18 cellular contexts compared by ENCODE assay signal in genomic region chr14:77508876-77509275, GRCh38. TPM values are rescaled to one million over a fixed set of nuclear protein-coding genes. Genes with fewer than 3 reads are reported as not detected.
DNase-seq lines count a peak whose midpoint lies in the region; ATAC-seq and TF ChIP-seq lines count a peak whose summit lies in the region.
"Had no signal": no experiment of that assay in that cellular context is flagged by ENCODE, and none has a peak within 500 bp of the region (broad histone marks: within the 10 kb centered on the region; RNA-seq: fewer than 3 reads in every experiment).

No MANE protein-coding gene starts in this region.

- no peak overlapping the region for H2BK120ac ChIP-seq in mesenchymal stem cell (ENCODE audit: low read depth, low read length)

- WGBS in mammary epithelial cell (ENCODE audit: low coverage, missing lambda C conversion rate): 96% methylated on average over 3 of the region's 3 CpGs
- 92% methylated on average over 3 of the region's 3 CpGs for WGBS in mesenchymal stem cell

- H3K4me1 Mint-ChIP-seq in activated T-cell treated with anti-CD3 and anti-CD28 coated beads, Interleukin-2, amount 50 U/mL, for 72 hours (ENCODE audit: low read depth): no peaks in the 10 kb centered on the region
- H3K4me1 Mint-ChIP-seq in activated T-cell treated with anti-CD3 and anti-CD28 coated beads, Interleukin-2, amount 50 U/mL, for 24 hours (ENCODE audit: low read depth): no peaks in the 10 kb centered on the region

- dilution Hi-C loops in mammary epithelial cell (cut with HindIII; ENCODE audit: low sequenced_read_pairs): loop anchor here (5.0 kb wide), 1 partner anchor 98 kb away; no protein-coding TSS in a partner anchor

- peak overlapping the region; percentile 46 for H3K27ac Mint-ChIP-seq in activated T-cell treated with anti-CD3 and anti-CD28 coated beads, Interleukin-2, amount 50 U/mL, for 72 hours
- no peak overlapping the region for H3K27ac Mint-ChIP-seq in activated T-cell treated with anti-CD3 and anti-CD28 coated beads, Interleukin-2, amount 50 U/mL, for 24 hours
- H3K27ac Mint-ChIP-seq: CD8-positive, alpha-beta T cell had no signal

- intact Hi-C loops in mammary epithelial cell (cut with micrococcal nuclease) (no loop called here), uterus (cut with DNase I; ENCODE audit: low total_unique reads) (no loop called here)

- H4K8ac ChIP-seq in mesenchymal stem cell (ENCODE audit: low read length): no peak overlapping the region

- H3K79me1 ChIP-seq in mesenchymal stem cell (replicated peaks; ENCODE audit: low read length, poor library complexity, severe bottlenecking): peaks cover 8% of the 10 kb centered on the region

- H3K23ac ChIP-seq in mesenchymal stem cell (ENCODE audit: low read length in 2 of 2): no peak overlapping the region

- no peaks in the 10 kb centered on the region for H3K27me3 ChIP-seq in mammary epithelial cell (ENCODE audit: insufficient read depth, low read length)
- no peaks in the 10 kb centered on the region for H3K27me3 ChIP-seq in mesenchymal stem cell (ENCODE audit: control insufficient read depth in 1 of 2, insufficient read depth in 1 of 2, low read length in 2 of 2)
- H3K27me3 ChIP-seq in uterus: no peaks in the 10 kb centered on the region
- H3K27me3 ChIP-seq in Peyer's patch: no peaks in the 10 kb centered on the region

- H3K79me2 ChIP-seq in mammary epithelial cell (ENCODE audit: insufficient read depth, low read length): no peaks in the 10 kb centered on the region

- H3K4me1 ChIP-seq in mammary epithelial cell (ENCODE audit: insufficient read depth, low read length) (no peaks in the 10 kb centered on the region), mesenchymal stem cell (ENCODE audit: control insufficient read depth, insufficient read depth, low read depth, low read length) (peaks cover 3% of the 10 kb centered on the region), uterus (no peaks in the 10 kb centered on the region), Peyer's patch (no peaks in the 10 kb centered on the region)

- no peaks in the 10 kb centered on the region for H3K9me3 ChIP-seq in mammary epithelial cell (replicated peaks; ENCODE audit: insufficient read depth, low read length)
- no peaks in the 10 kb centered on the region for H3K9me3 ChIP-seq in mesenchymal stem cell (ENCODE audit: control insufficient read depth, low read length)
- H3K9me3 ChIP-seq in uterus: no peaks in the 10 kb centered on the region
- no peaks in the 10 kb centered on the region for H3K9me3 ChIP-seq in Peyer's patch

- H3K14ac ChIP-seq in mesenchymal stem cell (ENCODE audit: low read length in 2 of 2): no peak overlapping the region

- in situ Hi-C loops in mammary epithelial cell (cut with MboI; ENCODE audit: low sequenced_read_pairs in 2 of 2): no loop called here

- H3K4me3 ChIP-seq in mammary epithelial cell (replicated peaks in 1 of 3; ENCODE audit: insufficient read depth in 1 of 3, low read depth in 2 of 3, low read length in 3 of 3) (no peak overlapping the region), mesenchymal stem cell (ENCODE audit: insufficient read depth in 1 of 2, low read depth in 1 of 2, low read length in 2 of 2) (no peak overlapping the region), uterus (no peak overlapping the region), Peyer's patch (no peak overlapping the region)
- H3K4me3 ChIP-seq: GM23248, K562 had no signal

- H2BK5ac ChIP-seq in mesenchymal stem cell (ENCODE audit: low read depth, low read length, poor library complexity, severe bottlenecking): no peak overlapping the region

- H3K36me3 Mint-ChIP-seq in activated T-cell treated with anti-CD3 and anti-CD28 coated beads, Interleukin-2, amount 50 U/mL, for 72 hours (ENCODE audit: insufficient read depth in 2 of 2): peaks cover 7 to 9% of the 10 kb centered on the region in 2 donors
- H3K36me3 Mint-ChIP-seq in activated T-cell treated with anti-CD3 and anti-CD28 coated beads, Interleukin-2, amount 50 U/mL, for 24 hours (ENCODE audit: low read depth): peaks cover 68% of the 10 kb centered on the region

- no peak overlapping the region for H2BK15ac ChIP-seq in mesenchymal stem cell (ENCODE audit: low read depth, poor library complexity, severe bottlenecking)

- H4K20me1 ChIP-seq in mammary epithelial cell (ENCODE audit: insufficient read depth, low read length): no peaks in the 10 kb centered on the region

- ATAC-seq in activated T-cell treated with anti-CD3 and anti-CD28 coated beads, Interleukin-2, amount 50 U/mL, for 72 hours (replicated peaks in 1 of 2): no peak
- ATAC-seq in GM19397 (IDR thresholded peaks at IDR 0.05; ENCODE audit: unreplicated experiment) (no peak), HG02938 (IDR thresholded peaks at IDR 0.05; ENCODE audit: unreplicated experiment) (no peak)
- ATAC-seq: CD8-positive, alpha-beta T cell; HCT116; K562 had no signal

- H3K18ac ChIP-seq in mesenchymal stem cell (ENCODE audit: low read depth in 1 of 2, low read length in 2 of 2): no peak overlapping the region

- BruUV-seq in mammary epithelial cell (replicated peaks; lab: Mats Ljungman, UMichigan): TSS peak; percentile 4

- CTCF ChIA-PET in mammary epithelial cell (lab: Charles Lee; ENCODE audit: low non-redundant PET): no interaction called here

- TF ChIP-seq CTCF in mammary epithelial cell (conservative IDR thresholded peaks at IDR 0.05 in 1 of 2, IDR thresholded peaks at IDR 0.05 in 1 of 2; ENCODE audit: extremely low read depth in 1 of 2, insufficient read depth in 1 of 2, low read depth in 1 of 2, low read length in 2 of 2) (no peak), uterus (IDR thresholded peaks at IDR 0.05) (no peak), Peyer's patch (IDR thresholded peaks at IDR 0.05) (no peak)

- H3K4me3 Mint-ChIP-seq in activated T-cell treated with anti-CD3 and anti-CD28 coated beads, Interleukin-2, amount 50 U/mL, for 72 hours: no peak overlapping the region
- H3K4me3 Mint-ChIP-seq in activated T-cell treated with anti-CD3 and anti-CD28 coated beads, Interleukin-2, amount 50 U/mL, for 24 hours: no peak overlapping the region
- H3K4me3 Mint-ChIP-seq: CD8-positive, alpha-beta T cell had no signal

- H2AFZ ChIP-seq in mammary epithelial cell (ENCODE audit: low read depth, low read length): no peak overlapping the region
- no peak overlapping the region for H2AFZ ChIP-seq in mesenchymal stem cell (ENCODE audit: low read depth, low read length)
- H2AFZ ChIP-seq: GM23248 had no signal

- H2AK5ac ChIP-seq in mesenchymal stem cell (ENCODE audit: low read length, severe bottlenecking): no peak overlapping the region

- H3K4ac ChIP-seq in mesenchymal stem cell (ENCODE audit: low read depth in 1 of 2, low read length in 2 of 2): no peak overlapping the region

- no peak overlapping the region for H4K91ac ChIP-seq in mesenchymal stem cell (ENCODE audit: low read length)

- no peaks in the 10 kb centered on the region for H3K27me3 Mint-ChIP-seq in activated T-cell treated with anti-CD3 and anti-CD28 coated beads, Interleukin-2, amount 50 U/mL, for 72 hours (ENCODE audit: low read depth)
- H3K27me3 Mint-ChIP-seq in activated T-cell treated with anti-CD3 and anti-CD28 coated beads, Interleukin-2, amount 50 U/mL, for 24 hours: no peaks in the 10 kb centered on the region

- no peak overlapping the region for H3K27ac ChIP-seq in mammary epithelial cell (ENCODE audit: insufficient read depth, low read depth, low read length)
- peak overlapping the region; percentile 69 for H3K27ac ChIP-seq in mesenchymal stem cell (ENCODE audit: low read length, poor library complexity, severe bottlenecking)
- peak overlapping the region; percentile 73 to 85 for H3K27ac ChIP-seq in uterus
- no peak overlapping the region for H3K27ac ChIP-seq in Peyer's patch
- H3K27ac ChIP-seq: 22Rv1, GM23248 had no signal

- no peak overlapping the region for H3K4me2 ChIP-seq in mammary epithelial cell (ENCODE audit: insufficient read depth, low read depth, low read length)
- H3K4me2 ChIP-seq in mesenchymal stem cell (ENCODE audit: low read length, poor library complexity, severe bottlenecking): no peak overlapping the region

- H3K9me3 Mint-ChIP-seq in activated T-cell treated with anti-CD3 and anti-CD28 coated beads, Interleukin-2, amount 50 U/mL, for 72 hours: no peaks in the 10 kb centered on the region
- H3K9me3 Mint-ChIP-seq in activated T-cell treated with anti-CD3 and anti-CD28 coated beads, Interleukin-2, amount 50 U/mL, for 24 hours: no peaks in the 10 kb centered on the region
- H3K9me3 Mint-ChIP-seq: CD8-positive, alpha-beta T cell had no signal

- TF ChIP-seq POLR2A in uterus (IDR thresholded peaks at IDR 0.05) (no peak), Peyer's patch (IDR thresholded peaks at IDR 0.05) (no peak)

- no peak for DNase-seq in activated T-cell treated with anti-CD3 and anti-CD28 coated beads, Interleukin-2, amount 50 U/mL, for 72 hours
- no peak for DNase-seq in activated T-cell treated with anti-CD3 and anti-CD28 coated beads, Interleukin-2, amount 50 U/mL, for 24 hours
- no peak for DNase-seq in mammary epithelial cell
- no peak for DNase-seq in mesenchymal stem cell
- no peak for DNase-seq in uterus
- DNase-seq in Peyer's patch: no peak
- DNase-seq: CD8-positive, alpha-beta T cell; DND-41; NCI-H1417 treated with DMSO at 0.1 percent for 48 hours; NCI-H1930; NCI-H748 treated with DMSO at 0.1 percent for 48 hours; SHP77 treated with DMSO at 0.1 percent for 48 hours had no signal

- no peak overlapping the region for H2BK12ac ChIP-seq in mesenchymal stem cell (ENCODE audit: low read length in 2 of 2)

- H3K36me3 ChIP-seq in mammary epithelial cell (ENCODE audit: insufficient read depth, low read length): peaks cover 15% of the 10 kb centered on the region
- H3K36me3 ChIP-seq in mesenchymal stem cell (ENCODE audit: control insufficient read depth in 1 of 2, insufficient read depth in 2 of 2, low read depth in 1 of 2, low read length in 2 of 2): peaks cover 19 to 57% of the 10 kb centered on the region in 2 experiments
- no peaks in the 10 kb centered on the region for H3K36me3 ChIP-seq in uterus
- peaks cover 0 to 48% (median 0%) of the 10 kb centered on the region in 3 donors for H3K36me3 ChIP-seq in Peyer's patch

- no peak overlapping the region for H3K9ac ChIP-seq in mammary epithelial cell (ENCODE audit: insufficient read depth, low read length)
- H3K9ac ChIP-seq in mesenchymal stem cell (ENCODE audit: low read length): no peak overlapping the region
- H3K9ac ChIP-seq: GM23248 had no signal

RNA-seq across cellular contexts. Expression of gene ISM2, which starts 10.3 kb away (rescaled TPM):
- not detected for total RNA-seq in activated T-cell treated with anti-CD3 and anti-CD28 coated beads, Interleukin-2, amount 50 U/mL, for 72 hours
- total RNA-seq in mammary epithelial cell (under 1 TPM; 0.17 to 0.38 TPM), uterus (1 to 10 TPM in 1 of 4 donors, under 1 TPM in 1, not detected in 2; 0.69 to 1.5 TPM), Peyer's patch (not detected)
- polyA plus RNA-seq in mammary epithelial cell: 0.16 TPM
- 5.4 TPM for polyA minus RNA-seq in mammary epithelial cell
- polyA plus RNA-seq in mesenchymal stem cell (2013, experiment 1 of 2): not detected
- 0.03 TPM for polyA plus RNA-seq in mesenchymal stem cell (2013, experiment 2 of 2)
- total RNA-seq: CD8-positive, alpha-beta T cell had no signal

RNA-seq across cellular contexts. Expression of gene AHSA1, which starts 51.0 kb away (rescaled TPM):
- total RNA-seq in activated T-cell treated with anti-CD3 and anti-CD28 coated beads, Interleukin-2, amount 50 U/mL, for 72 hours: 100 to 1,000 TPM in 1 of 2 donors, 10 to 100 TPM in 1; 79.1 to 101 TPM
- 100 to 1,000 TPM in 1 of 2 donors, 10 to 100 TPM in 1; 63.7 to 140 TPM for total RNA-seq in mammary epithelial cell
- polyA plus RNA-seq in mammary epithelial cell: 224 TPM
- polyA minus RNA-seq in mammary epithelial cell: 311 TPM
- polyA plus RNA-seq in mesenchymal stem cell (2013, experiment 1 of 2): 73.7 TPM
- 71.2 TPM for polyA plus RNA-seq in mesenchymal stem cell (2013, experiment 2 of 2)
- 1,000 to 10,000 TPM in 1 of 4 donors, 100 to 1,000 TPM in 2, 10 to 100 TPM in 1; 91.8 to 1,536 (median 141) TPM for total RNA-seq in uterus
- 100 to 1,000 TPM in 1 of 4 donors, 10 to 100 TPM in 3; 56.6 to 129 (median 80.9) TPM for total RNA-seq in Peyer's patch

RNA-seq across cellular contexts. Expression of gene VIPAS39, which starts 51.5 kb away (rescaled TPM):
- total RNA-seq in activated T-cell treated with anti-CD3 and anti-CD28 coated beads, Interleukin-2, amount 50 U/mL, for 72 hours: 10 to 100 TPM; 18.9 to 25.5 TPM
- total RNA-seq in mammary epithelial cell (10 to 100 TPM; 15.3 to 25.7 TPM), uterus (10 to 100 TPM in 3 of 4 donors, 1 to 10 TPM in 1; 7.4 to 54.1 (median 23.6) TPM), Peyer's patch (10 to 100 TPM; 19.0 to 55.3 (median 25.3) TPM)
- polyA plus RNA-seq in mammary epithelial cell: 14.9 TPM
- polyA minus RNA-seq in mammary epithelial cell: 26.4 TPM
- polyA plus RNA-seq in mesenchymal stem cell (2013, experiment 1 of 2): 20.5 TPM
- 19.9 TPM for polyA plus RNA-seq in mesenchymal stem cell (2013, experiment 2 of 2)

Comparison
In these comparisons a context has a peak if more than half of its experiments do, and no peak if none do; other contexts are left out.
1. H3K27ac ChIP-seq: peak in mesenchymal stem cell (single experiment) and uterus (2 of 2); none in mammary epithelial cell (single experiment) and Peyer's patch (0 of 4).